8 cellular contexts compared by ENCODE assay signal in genomic region chr14:105301103-105301914, GRCh38. TPM values are rescaled to one million over a fixed set of nuclear protein-coding genes. Genes with fewer than 3 reads are reported as not detected.
DNase-seq lines count a peak whose midpoint lies in the region; ATAC-seq and TF ChIP-seq lines count a peak whose summit lies in the region.

No MANE protein-coding gene starts in this region.

- peak; percentile 56 for ATAC-seq in GM21381 (IDR thresholded peaks at IDR 0.05; ENCODE audit: unreplicated experiment)

- H3K9me3 Mint-ChIP-seq in Caco-2 (ENCODE audit: unreplicated experiment) = no peaks in the 10 kb centered on the region

- H3K27ac Mint-ChIP-seq in Caco-2 (ENCODE audit: unreplicated experiment) = peak overlapping the region; percentile 40

- H3K9ac ChIP-seq in NT2/D1 (ENCODE audit: insufficient read length, low read depth) = peak overlapping the region; percentile 96
- peak overlapping the region; percentile 96 for H3K9ac ChIP-seq in endocrine pancreas (ENCODE audit: control insufficient read depth, insufficient read depth, low read length)

- H3K4me3 Mint-ChIP-seq in Caco-2 (ENCODE audit: unreplicated experiment) = peak overlapping the region; percentile 79

- peaks cover 7% of the 10 kb centered on the region for H3K4me1 Mint-ChIP-seq in Caco-2 (ENCODE audit: low read depth, unreplicated experiment)

- no peaks in the 10 kb centered on the region for H3K27me3 Mint-ChIP-seq in Caco-2 (ENCODE audit: insufficient read depth, unreplicated experiment)

- no peaks in the 10 kb centered on the region for H3K9me3 ChIP-seq in Caco-2
- H3K9me3 ChIP-seq in NT2/D1 (ENCODE audit: insufficient read depth, low read length) = no peaks in the 10 kb centered on the region
- H3K9me3 ChIP-seq in endocrine pancreas (ENCODE audit: control insufficient read depth, low read length) = no peaks in the 10 kb centered on the region

- H3K36me3 ChIP-seq in Caco-2 (ENCODE audit: control insufficient read depth, insufficient read depth, low read length) (no peaks in the 10 kb centered on the region), NT2/D1 (ENCODE audit: insufficient read depth, insufficient read length, low read length) (no peaks in the 10 kb centered on the region), endocrine pancreas (ENCODE audit: control insufficient read depth, insufficient read depth, low read length) (no peaks in the 10 kb centered on the region)

- no peaks in the 10 kb centered on the region for H3K27me3 ChIP-seq in Caco-2 (replicated peaks; ENCODE audit: control insufficient read depth, insufficient read depth, low read length)
- peaks cover 7% of the 10 kb centered on the region for H3K27me3 ChIP-seq in NT2/D1 (ENCODE audit: insufficient read depth, insufficient read length)
- H3K27me3 ChIP-seq in endocrine pancreas (ENCODE audit: control insufficient read depth, insufficient read depth, low read length) = no peaks in the 10 kb centered on the region

- TF ChIP-seq CTCF in Caco-2 (IDR thresholded peaks at IDR 0.05; ENCODE audit: insufficient read depth in 1 of 2, low read depth in 1 of 2, low read length in 1 of 2, severe bottlenecking in 1 of 2, unreplicated experiment in 1 of 2) = no peak

- CTCF ChIA-PET in Caco-2 (lab: Charles Lee) = interaction anchor here (0.6 to 2.4 kb wide), 12 partner anchors 11 to 215 kb away, joined by 3 to 19 read pairs (median 4); partner anchors contain the start of genes BTBD6 and PACS2

- BruUV-seq in Caco-2 (replicated peaks; lab: Mats Ljungman, UMichigan) = TSS peak; percentile 19

- intact Hi-C loops in Caco-2 (cut with micrococcal nuclease; ENCODE audit: unreplicated experiment) = no loop called here

- DNase-seq in Caco-2 (peak; percentile 98 to 99), HUDEP-2 (lab: John Stamatoyannopoulos, UW; ENCODE audit: unreplicated experiment in 76 of 76) (peak; percentile 19 to 99 (median 95)), NT2/D1 (ENCODE audit: low read depth, low spot score) (peak; percentile 77), mesenteric fat pad (ENCODE audit: low spot score) (peak; percentile 99)
- peak; percentile 99 for DNase-seq in activated CD8-positive, alpha-beta memory T cell treated with anti-CD3 and anti-CD28 coated beads, Interleukin-2, amount 50 U/mL, for 24 hours (ENCODE audit: extremely low read depth)
- peak; percentile 99 for DNase-seq in stimulated activated CD8-positive, alpha-beta memory T cell treated with anti-CD3 and anti-CD28 coated beads, Interleukin-12 subunit alpha, Interleukin-12 subunit beta, amount 100 ng/mL, for 4 hours (ENCODE audit: low read depth)

- H3K36me3 Mint-ChIP-seq in Caco-2 (ENCODE audit: insufficient read depth, unreplicated experiment) = peaks cover 8% of the 10 kb centered on the region

- no peaks in the 10 kb centered on the region for H3K4me1 ChIP-seq in Caco-2
- peaks cover 4% of the 10 kb centered on the region for H3K4me1 ChIP-seq in NT2/D1 (ENCODE audit: insufficient read depth, insufficient read length)
- no peaks in the 10 kb centered on the region for H3K4me1 ChIP-seq in endocrine pancreas (ENCODE audit: control insufficient read depth, insufficient read depth, low read length)

- POLR2A ChIA-PET in Caco-2 (lab: Charles Lee) = interaction anchor here (0.6 to 1.7 kb wide), 11 partner anchors 13 to 475 kb away, joined by 3 to 30 read pairs (median 4); partner anchors contain the start of genes BTBD6 and PACS2

- peak overlapping the region; percentile 100 for H3K4me3 ChIP-seq in Caco-2 (ENCODE audit: low read depth, low read length)
- peak overlapping the region; percentile 46 for H3K4me3 ChIP-seq in NT2/D1 (ENCODE audit: insufficient read length, low read depth)
- no peak overlapping the region for H3K4me3 ChIP-seq in endocrine pancreas (ENCODE audit: control insufficient read depth, insufficient read depth, low read length)

RNA-seq across cellular contexts. Expression of gene BRF1, which starts 0.5 kb away (rescaled TPM):
- total RNA-seq in Caco-2 (2022) (41.6 and 43.6 TPM in 2 replicates), mesenteric fat pad (34.9 TPM)

RNA-seq across cellular contexts. Expression of gene PACS2, which starts 13.2 kb away (rescaled TPM):
- 58.1 and 60.0 TPM in 2 replicates for total RNA-seq in Caco-2 (2022)
- 84.3 TPM for total RNA-seq in mesenteric fat pad

RNA-seq across cellular contexts. Expression of gene BTBD6, which starts 53.0 kb away (rescaled TPM):
- total RNA-seq in Caco-2 (2022) (22.7 and 25.3 TPM in 2 replicates), mesenteric fat pad (89.7 TPM)
